ENCODE assay signal across 15 cellular contexts in the genomic region with DNA sequence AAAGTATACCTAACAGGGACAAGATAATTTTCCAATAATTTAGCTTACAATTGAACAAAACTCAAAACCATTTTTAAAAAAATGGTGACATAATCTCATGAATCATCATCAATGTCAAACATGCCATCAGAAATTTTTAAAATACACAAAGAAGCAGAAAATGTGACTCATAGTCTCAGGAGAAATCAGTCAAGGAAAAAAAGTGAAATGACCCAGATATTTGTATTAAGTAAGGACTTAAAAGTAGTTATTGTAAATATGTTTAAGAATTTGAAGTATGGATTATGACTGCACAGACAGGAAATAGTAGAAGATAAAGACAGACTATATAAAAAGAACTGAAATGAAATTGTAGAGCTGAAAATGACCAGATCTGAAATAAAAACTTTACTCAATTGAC.
"Had no signal": no experiment of that assay in that cellular context is flagged by ENCODE, and none has a peak within 500 bp of the region (broad histone marks: within the 10 kb centered on the region; RNA-seq: fewer than 3 reads in every experiment).

No MANE protein-coding gene starts in this region.

- H3K4me1 Mint-ChIP-seq: activated naive CD4-positive, alpha-beta T cell treated with anti-CD3 and anti-CD28 coated beads, Interleukin-2, amount 50 U/mL, for 24 hours; immature natural killer cell; natural killer cell had no signal

- H3K36me3 ChIP-seq: sigmoid colon, suprapubic skin, upper lobe of left lung had no signal

- H3K4me3 ChIP-seq: psoas muscle, sigmoid colon, suprapubic skin, upper lobe of left lung had no signal

- DNase-seq: activated effector memory CD4-positive, alpha-beta T cell treated with Interleukin-2 at 50 U/mL for 16 hours; amniotic stem cell; hypothalamus; immature natural killer cell; mammary epithelial cell; natural killer cell; occipital lobe; psoas muscle; sigmoid colon; stimulated activated CD4-positive, alpha-beta T cell treated with anti-CD3 and anti-CD28 coated beads, Interleukin-2, amount 100 ng/mL, for 48 hours; stimulated activated naive CD4-positive, alpha-beta T cell treated with Interleukin-2 at 50 U/mL for 16 hours; upper lobe of left lung had no signal

- H3K4me1 ChIP-seq: psoas muscle, sigmoid colon, suprapubic skin, upper lobe of left lung had no signal

- H3K4me3 Mint-ChIP-seq: activated naive CD4-positive, alpha-beta T cell treated with anti-CD3 and anti-CD28 coated beads, Interleukin-2, amount 50 U/mL, for 24 hours; immature natural killer cell; natural killer cell; T-helper 2 cell treated with Interferon-gamma antibody and Interleukin-4, amounts not matched to agents 5 μg/mL and 100 μg/mL, for 36 hours had no signal

- H3K9me3 ChIP-seq: suprapubic skin, upper lobe of left lung had no signal

- H3K27me3 Mint-ChIP-seq: activated naive CD4-positive, alpha-beta T cell treated with anti-CD3 and anti-CD28 coated beads, Interleukin-2, amount 50 U/mL, for 24 hours had no signal

- H3K36me3 Mint-ChIP-seq: activated naive CD4-positive, alpha-beta T cell treated with anti-CD3 and anti-CD28 coated beads, Interleukin-2, amount 50 U/mL, for 24 hours; immature natural killer cell; natural killer cell had no signal

- H3K27ac ChIP-seq: psoas muscle, sigmoid colon, suprapubic skin, upper lobe of left lung had no signal

- ATAC-seq: natural killer cell, psoas muscle had no signal

- H3K27ac Mint-ChIP-seq: activated naive CD4-positive, alpha-beta T cell treated with anti-CD3 and anti-CD28 coated beads, Interleukin-2, amount 50 U/mL, for 24 hours; immature natural killer cell; natural killer cell; T-helper 2 cell treated with Interferon-gamma antibody and Interleukin-4, amounts not matched to agents 5 μg/mL and 100 μg/mL, for 36 hours had no signal

- H3K27me3 ChIP-seq: sigmoid colon, suprapubic skin, upper lobe of left lung had no signal
